Comparison of ENCODE assay signal across 9 cellular contexts in the genomic region with DNA sequence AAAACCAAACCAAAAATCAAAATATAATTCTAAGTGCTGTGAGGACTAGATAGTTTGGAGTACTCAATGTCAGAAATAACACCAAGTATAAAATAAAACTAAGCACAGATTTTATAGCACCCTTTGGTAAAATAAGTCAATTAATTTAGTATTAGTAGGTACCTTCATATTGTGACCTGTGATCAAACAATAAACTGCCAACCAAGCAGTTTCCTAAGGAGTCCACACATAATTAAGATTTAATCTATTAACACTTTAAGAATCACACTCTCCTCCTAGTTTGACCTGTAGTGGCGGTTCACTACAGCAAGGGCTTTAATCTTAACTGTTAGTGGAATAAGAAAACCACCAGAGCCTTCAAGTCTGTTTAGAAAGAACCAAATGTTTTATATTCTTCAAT. TPM values are rescaled to one million over a fixed set of nuclear protein-coding genes. Genes with fewer than 3 reads are reported as not detected.
DNase-seq lines count a peak whose midpoint lies in the region; ATAC-seq and TF ChIP-seq lines count a peak whose summit lies in the region.
"Had no signal": no experiment of that assay in that cellular context is flagged by ENCODE, and none has a peak within 500 bp of the region (broad histone marks: within the 10 kb centered on the region; RNA-seq: fewer than 3 reads in every experiment).

No MANE protein-coding gene starts in this region.

- H3K9ac ChIP-seq in iPS-18a (ENCODE audit: low read length) = peak overlapping the region; percentile 100

- peaks cover 58% of the 10 kb centered on the region for H3K36me3 Mint-ChIP-seq in activated T-helper 1 cell treated with anti-CD3 and anti-CD28 coated beads, Interleukin-12 subunit alpha, Interleukin-12 subunit beta, Interleukin-2, Interleukin-4 antibody, amounts not matched to agents 30 ng/mL and 10 ng/mL and 1 ng/mL, durations not matched to agents 14 hours and 24 hours and 36 hours (ENCODE audit: low read depth)

- H3K36me3 ChIP-seq in cardiac muscle cell = peaks cover 55% of the 10 kb centered on the region
- peaks cover 69% of the 10 kb centered on the region for H3K36me3 ChIP-seq in iPS-18a (ENCODE audit: control insufficient read depth, low read depth, low read length)
- H3K36me3 ChIP-seq in thoracic aorta = peaks cover 34% of the 10 kb centered on the region

- intact Hi-C loops in cardiac septum (cut with DNase I) = loop anchor here (5.0 kb wide), 1 partner anchor 85 kb away; no protein-coding TSS in a partner anchor
- intact Hi-C loops in activated T-helper 1 cell treated with anti-CD3 and anti-CD28 coated beads, Interleukin-12 subunit alpha, Interleukin-12 subunit beta, Interleukin-2, Interleukin-4 antibody, amounts not matched to agents 30 ng/mL and 10 ng/mL and 1 ng/mL, durations not matched to agents 14 hours and 24 hours and 36 hours (cut with micrococcal nuclease) = loop anchor here (5.0 kb wide), 1 partner anchor 1830 kb away; no protein-coding TSS in a partner anchor

- H3K4me1 Mint-ChIP-seq in activated T-helper 1 cell treated with anti-CD3 and anti-CD28 coated beads, Interleukin-12 subunit alpha, Interleukin-12 subunit beta, Interleukin-2, Interleukin-4 antibody, amounts not matched to agents 30 ng/mL and 10 ng/mL and 1 ng/mL, durations not matched to agents 14 hours and 24 hours and 36 hours (ENCODE audit: low read depth) = peaks cover 56% of the 10 kb centered on the region

- H3K27me3 ChIP-seq in cardiac muscle cell (no peaks in the 10 kb centered on the region), iPS-18a (ENCODE audit: control insufficient read depth, insufficient read depth, low read length) (no peaks in the 10 kb centered on the region), thoracic aorta (replicated peaks; ENCODE audit: insufficient read depth) (no peaks in the 10 kb centered on the region)

- H3K4me3 Mint-ChIP-seq in activated T-helper 1 cell treated with anti-CD3 and anti-CD28 coated beads, Interleukin-12 subunit alpha, Interleukin-12 subunit beta, Interleukin-2, Interleukin-4 antibody, amounts not matched to agents 30 ng/mL and 10 ng/mL and 1 ng/mL, durations not matched to agents 14 hours and 24 hours and 36 hours = peak overlapping the region; percentile 95

- H3K4me3 ChIP-seq in cardiac muscle cell (peak overlapping the region; percentile 88), iPS-18a (ENCODE audit: low read length) (peak overlapping the region; percentile 98), thoracic aorta (peak overlapping the region; percentile 97)

- H3K4me1 ChIP-seq in cardiac muscle cell (ENCODE audit: low read depth) (peaks cover 15% of the 10 kb centered on the region), iPS-18a (ENCODE audit: control insufficient read depth, low read depth, low read length) (peaks cover 10% of the 10 kb centered on the region), thoracic aorta (ENCODE audit: control insufficient read depth in 1 of 2, low read depth in 2 of 2) (peaks cover 24 to 45% of the 10 kb centered on the region in 2 donors)

- no peaks in the 10 kb centered on the region for H3K9me3 Mint-ChIP-seq in activated T-helper 1 cell treated with anti-CD3 and anti-CD28 coated beads, Interleukin-12 subunit alpha, Interleukin-12 subunit beta, Interleukin-2, Interleukin-4 antibody, amounts not matched to agents 30 ng/mL and 10 ng/mL and 1 ng/mL, durations not matched to agents 14 hours and 24 hours and 36 hours

- DNase-seq in cardiac muscle cell (ENCODE audit: low read depth in 1 of 2, low spot score in 1 of 2) = no peak
- DNase-seq in cardiac septum (ENCODE audit: low spot score) = no peak
- no peak for DNase-seq in activated T-helper 1 cell treated with anti-CD3 and anti-CD28 coated beads, Interleukin-12 subunit alpha, Interleukin-12 subunit beta, Interleukin-2, Interleukin-4 antibody, amounts not matched to agents 30 ng/mL and 10 ng/mL and 1 ng/mL, durations not matched to agents 14 hours and 24 hours and 36 hours (ENCODE audit: low spot score)
- DNase-seq in thoracic aorta (ENCODE audit: low spot score) = no peak
- no peak for DNase-seq in NCI-H2081 treated with DMSO at 0.1 percent for 48 hours (lab: John Stamatoyannopoulos, UW)
- DNase-seq in stimulated activated CD4-positive, alpha-beta T cell treated with anti-CD3 and anti-CD28 coated beads, Interleukin-12 subunit alpha, Interleukin-12 subunit beta, amount 100 ng/mL, for 4 hours = no peak
- DNase-seq in HuH-7 (ENCODE audit: low spot score) = no peak
- DNase-seq: left cardiac atrium had no signal

- no peak overlapping the region for H3K27ac Mint-ChIP-seq in activated T-helper 1 cell treated with anti-CD3 and anti-CD28 coated beads, Interleukin-12 subunit alpha, Interleukin-12 subunit beta, Interleukin-2, Interleukin-4 antibody, amounts not matched to agents 30 ng/mL and 10 ng/mL and 1 ng/mL, durations not matched to agents 14 hours and 24 hours and 36 hours

- H3K9me3 ChIP-seq in cardiac muscle cell (ENCODE audit: low read depth) (no peaks in the 10 kb centered on the region), iPS-18a (ENCODE audit: control insufficient read depth, low read depth, low read length) (no peaks in the 10 kb centered on the region), thoracic aorta (no peaks in the 10 kb centered on the region)

- no peak overlapping the region for H3K27ac ChIP-seq in cardiac muscle cell
- no peak overlapping the region for H3K27ac ChIP-seq in iPS-18a (ENCODE audit: low read length)
- H3K27ac ChIP-seq in thoracic aorta = no peak overlapping the region

- peaks cover 2% of the 10 kb centered on the region for H3K27me3 Mint-ChIP-seq in activated T-helper 1 cell treated with anti-CD3 and anti-CD28 coated beads, Interleukin-12 subunit alpha, Interleukin-12 subunit beta, Interleukin-2, Interleukin-4 antibody, amounts not matched to agents 30 ng/mL and 10 ng/mL and 1 ng/mL, durations not matched to agents 14 hours and 24 hours and 36 hours (ENCODE audit: insufficient read depth)

- TF ChIP-seq CTCF in cardiac muscle cell (IDR thresholded peaks at IDR 0.05; ENCODE audit: low read depth, low read length) (no peak), thoracic aorta (IDR thresholded peaks at IDR 0.05) (no peak)

- no peak for ATAC-seq in thoracic aorta (ENCODE audit: insufficient number of reproducible peaks, low FRiP score, low read depth)
- ATAC-seq: left cardiac atrium had no signal

RNA-seq across cellular contexts. Expression of gene HNRNPK, which starts 2.8 kb away (rescaled TPM):
- total RNA-seq in cardiac muscle cell (601 and 659 TPM in 2 replicates), cardiac septum (303 TPM), thoracic aorta (100 to 1,000 TPM; 326 to 392 TPM)
- 568 and 768 TPM in 2 replicates for polyA plus RNA-seq in cardiac muscle cell
- total RNA-seq in activated T-helper 1 cell treated with anti-CD3 and anti-CD28 coated beads, Interleukin-12 subunit alpha, Interleukin-12 subunit beta, Interleukin-2, Interleukin-4 antibody, amounts not matched to agents 30 ng/mL and 10 ng/mL and 1 ng/mL, durations not matched to agents 14 hours and 24 hours and 36 hours = 861 and 865 TPM in 2 replicates

RNA-seq across cellular contexts. Expression of gene RMI1, which starts 3.4 kb away (rescaled TPM):
- total RNA-seq in cardiac muscle cell = 1.8 and 3.6 TPM in 2 replicates
- polyA plus RNA-seq in cardiac muscle cell = 8.4 TPM in 2 replicates
- total RNA-seq in cardiac septum = 3.9 TPM
- total RNA-seq in activated T-helper 1 cell treated with anti-CD3 and anti-CD28 coated beads, Interleukin-12 subunit alpha, Interleukin-12 subunit beta, Interleukin-2, Interleukin-4 antibody, amounts not matched to agents 30 ng/mL and 10 ng/mL and 1 ng/mL, durations not matched to agents 14 hours and 24 hours and 36 hours = 25.6 and 27.4 TPM in 2 replicates
- 1 to 10 TPM in 1 of 2 donors, under 1 TPM in 1; 0.95 to 1.6 TPM for total RNA-seq in thoracic aorta

RNA-seq across cellular contexts. Expression of gene KIF27, which starts 56.0 kb away (rescaled TPM):
- 2.6 and 6.2 TPM in 2 replicates for total RNA-seq in cardiac muscle cell
- polyA plus RNA-seq in cardiac muscle cell = 4.4 and 6.6 TPM in 2 replicates
- total RNA-seq in cardiac septum = 3.0 TPM
- total RNA-seq in activated T-helper 1 cell treated with anti-CD3 and anti-CD28 coated beads, Interleukin-12 subunit alpha, Interleukin-12 subunit beta, Interleukin-2, Interleukin-4 antibody, amounts not matched to agents 30 ng/mL and 10 ng/mL and 1 ng/mL, durations not matched to agents 14 hours and 24 hours and 36 hours = 2.9 TPM in 2 replicates
- 1 to 10 TPM; 2.3 to 4.3 TPM for total RNA-seq in thoracic aorta
